Comparison of ENCODE assay signal across 12 cellular contexts in the genomic region with DNA sequence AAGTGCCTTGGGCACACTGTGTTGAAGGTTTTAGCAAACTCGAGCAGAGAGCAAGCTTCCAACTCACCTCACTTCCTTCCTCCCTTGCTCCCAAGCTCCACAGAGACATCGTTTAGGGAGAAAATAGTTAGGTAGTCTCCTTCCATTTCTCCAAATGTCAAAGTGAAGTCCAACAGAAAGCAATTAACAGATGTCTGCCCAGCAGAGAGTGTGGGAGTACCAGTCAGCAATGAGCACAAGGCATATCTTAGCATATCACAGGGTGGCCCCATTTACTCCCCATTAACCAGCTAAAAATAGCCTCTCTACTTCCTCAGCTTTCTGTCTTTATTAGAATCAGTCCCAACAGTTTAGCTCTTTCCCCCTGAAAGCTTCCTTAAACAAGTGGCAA.
DNase-seq lines count a peak whose midpoint lies in the region; ATAC-seq and TF ChIP-seq lines count a peak whose summit lies in the region.
"Had no signal": no experiment of that assay in that cellular context is flagged by ENCODE, and none has a peak within 500 bp of the region (broad histone marks: within the 10 kb centered on the region; RNA-seq: fewer than 3 reads in every experiment).

No MANE protein-coding gene starts in this region.

- no peaks in the 10 kb centered on the region for H3K9me3 ChIP-seq in MM.1S (replicated peaks; ENCODE audit: insufficient read depth, low read length)
- H3K9me3 ChIP-seq: body of pancreas had no signal

- H2AFZ ChIP-seq in GM23338 (peak overlapping the region; percentile 75; the same call in 1 of the 2 replicates), MM.1S (ENCODE audit: low read length) (peak overlapping the region; percentile 17; the same call in 1 of the 2 replicates)

- H3K4me2 ChIP-seq in GM23338 (peak overlapping the region; percentile 28), MM.1S (ENCODE audit: low read depth, low read length) (no peak overlapping the region)

- H3K4me3 ChIP-seq in GM23338, result no peak overlapping the region; the same call in 1 of the 2 replicates
- H3K4me3 ChIP-seq in MM.1S (ENCODE audit: low read length), result no peak overlapping the region
- H3K4me3 ChIP-seq: body of pancreas, skin epidermis had no signal

- H3K9me3 Mint-ChIP-seq in GM23338 (no peaks in the 10 kb centered on the region), brain (peaks cover 0 to 3% (median 0%) of the 10 kb centered on the region in 5 experiments), nephron (no peaks in the 10 kb centered on the region)
- H3K9me3 Mint-ChIP-seq in T-helper 2 cell treated with Interferon-gamma antibody and Interleukin-4, amounts not matched to agents 5 μg/mL and 100 μg/mL, for 36 hours, result no peaks in the 10 kb centered on the region
- H3K9me3 Mint-ChIP-seq: activated naive CD8-positive, alpha-beta T cell treated with anti-CD3 and anti-CD28 coated beads for 36 hours; HFFc6 had no signal

- no peak for TF ChIP-seq CTCF in GM23338 (conservative IDR thresholded peaks at IDR 0.05; ENCODE audit: low read depth in 2 of 2)
- TF ChIP-seq CTCF in MM.1S (IDR thresholded peaks at IDR 0.05; ENCODE audit: low read length), result no peak
- TF ChIP-seq CTCF in brain (conservative IDR thresholded peaks at IDR 0.05), result no peak
- TF ChIP-seq CTCF in nephron (IDR thresholded peaks at IDR 0.05; ENCODE audit: unreplicated experiment in 3 of 3), result no peak

- H3K27me3 ChIP-seq in GM23338 (ENCODE audit: insufficient read depth) (no peaks in the 10 kb centered on the region), MM.1S (replicated peaks; ENCODE audit: insufficient read depth, low read length) (no peaks in the 10 kb centered on the region)
- H3K27me3 ChIP-seq: body of pancreas had no signal

- peaks cover 36% of the 10 kb centered on the region for H3K4me1 Mint-ChIP-seq in GM23338
- H3K4me1 Mint-ChIP-seq in brain, result peaks cover 47% of the 10 kb centered on the region
- H3K4me1 Mint-ChIP-seq in nephron, result peaks cover 18% of the 10 kb centered on the region
- no peaks in the 10 kb centered on the region for H3K4me1 Mint-ChIP-seq in T-helper 2 cell treated with Interferon-gamma antibody and Interleukin-4, amounts not matched to agents 5 μg/mL and 100 μg/mL, for 36 hours (ENCODE audit: low read depth)
- H3K4me1 Mint-ChIP-seq: activated naive CD8-positive, alpha-beta T cell treated with anti-CD3 and anti-CD28 coated beads for 36 hours had no signal

- H3F3A ChIP-seq in GM23338 (replicated peaks; ENCODE audit: low read depth) (no peaks in the 10 kb centered on the region), MM.1S (ENCODE audit: insufficient read depth, low read length) (no peaks in the 10 kb centered on the region)

- no peaks in the 10 kb centered on the region for H3K36me3 Mint-ChIP-seq in GM23338 (ENCODE audit: low read depth)
- H3K36me3 Mint-ChIP-seq in brain, result no peaks in the 10 kb centered on the region
- H3K36me3 Mint-ChIP-seq in nephron (ENCODE audit: low read depth), result no peaks in the 10 kb centered on the region
- no peaks in the 10 kb centered on the region for H3K36me3 Mint-ChIP-seq in T-helper 2 cell treated with Interferon-gamma antibody and Interleukin-4, amounts not matched to agents 5 μg/mL and 100 μg/mL, for 36 hours (ENCODE audit: low read depth)
- H3K36me3 Mint-ChIP-seq: activated naive CD8-positive, alpha-beta T cell treated with anti-CD3 and anti-CD28 coated beads for 36 hours had no signal

- peaks cover 33% of the 10 kb centered on the region for H3K4me1 ChIP-seq in GM23338 (ENCODE audit: insufficient read depth)
- no peaks in the 10 kb centered on the region for H3K4me1 ChIP-seq in MM.1S (ENCODE audit: low read length)
- H3K4me1 ChIP-seq: body of pancreas had no signal

- H3K9me2 ChIP-seq in GM23338 (ENCODE audit: insufficient read depth), result 0 out of 2 replicates have a peak, but pooled peaks cover 10% of the 10 kb centered on the region
- no peaks in the 10 kb centered on the region for H3K9me2 ChIP-seq in MM.1S (replicated peaks; ENCODE audit: insufficient read depth, low read length)

- H3K36me3 ChIP-seq in GM23338 (ENCODE audit: insufficient read depth), result no peaks in the 10 kb centered on the region
- no peaks in the 10 kb centered on the region for H3K36me3 ChIP-seq in MM.1S (replicated peaks; ENCODE audit: insufficient read depth, low read length)

- DNase-seq in GM23338 (ENCODE audit: low spot score) (peak; percentile 14), MM.1S (no peak), dermis blood vessel endothelial cell (no peak), mesenteric fat pad (ENCODE audit: low spot score) (no peak)
- no peak for DNase-seq in T-helper 2 cell treated with Interferon-gamma antibody and Interleukin-4, amounts not matched to agents 5 μg/mL and 100 μg/mL, for 36 hours (ENCODE audit: low spot score)

- H3K27ac ChIP-seq in GM23338 (ENCODE audit: low read depth) (peak overlapping the region; percentile 30; the same call in 1 of the 2 replicates), MM.1S (ENCODE audit: low read length) (no peak overlapping the region)
- H3K27ac ChIP-seq: body of pancreas, epithelial cell of prostate, skin epidermis had no signal

- H3K27ac Mint-ChIP-seq in GM23338, result no peak overlapping the region
- peak overlapping the region; percentile 34 to 88 (median 72) for H3K27ac Mint-ChIP-seq in brain
- peak overlapping the region in 2 of 3 experiments; percentile 55 to 66 for H3K27ac Mint-ChIP-seq in nephron
- H3K27ac Mint-ChIP-seq in T-helper 2 cell treated with Interferon-gamma antibody and Interleukin-4, amounts not matched to agents 5 μg/mL and 100 μg/mL, for 36 hours, result no peak overlapping the region
- H3K27ac Mint-ChIP-seq: activated naive CD8-positive, alpha-beta T cell treated with anti-CD3 and anti-CD28 coated beads for 36 hours; HFFc6 had no signal

- H3K27me3 Mint-ChIP-seq in GM23338 (ENCODE audit: insufficient read depth, low read depth, poor library complexity) (no peaks in the 10 kb centered on the region), brain (no peaks in the 10 kb centered on the region), nephron (ENCODE audit: low read depth) (peaks cover 15% of the 10 kb centered on the region)
- H3K27me3 Mint-ChIP-seq in T-helper 2 cell treated with Interferon-gamma antibody and Interleukin-4, amounts not matched to agents 5 μg/mL and 100 μg/mL, for 36 hours (ENCODE audit: low read depth), result no peaks in the 10 kb centered on the region
- H3K27me3 Mint-ChIP-seq: activated naive CD8-positive, alpha-beta T cell treated with anti-CD3 and anti-CD28 coated beads for 36 hours had no signal

- peak overlapping the region; percentile 16; the same call in 1 of the 3 replicates for H3K4me3 Mint-ChIP-seq in GM23338
- peak overlapping the region in 2 of 5 experiments; percentile 16 to 48 for H3K4me3 Mint-ChIP-seq in brain
- no peak overlapping the region for H3K4me3 Mint-ChIP-seq in nephron
- no peak overlapping the region for H3K4me3 Mint-ChIP-seq in T-helper 2 cell treated with Interferon-gamma antibody and Interleukin-4, amounts not matched to agents 5 μg/mL and 100 μg/mL, for 36 hours
- H3K4me3 Mint-ChIP-seq: activated naive CD8-positive, alpha-beta T cell treated with anti-CD3 and anti-CD28 coated beads for 36 hours; HFFc6 had no signal

- no peaks in the 10 kb centered on the region for H3K79me2 ChIP-seq in GM23338 (replicated peaks; ENCODE audit: insufficient read depth)
- H3K79me2 ChIP-seq in MM.1S (ENCODE audit: low read length), result no peaks in the 10 kb centered on the region

- peak; percentile 48 for ATAC-seq in GM23338

- H4K20me1 ChIP-seq in GM23338 (replicated peaks; ENCODE audit: insufficient read depth) (no peaks in the 10 kb centered on the region), MM.1S (ENCODE audit: insufficient read depth, low read length) (no peaks in the 10 kb centered on the region)

- no peak overlapping the region for H3K9ac ChIP-seq in MM.1S (ENCODE audit: low read length)

TF ChIP-seq in GM23338, 12 proteins besides CTCF, POLR2A, EP300 and RAD21:
- TF ChIP-seq CREB1 (CRISPR knock-in tag; IDR thresholded peaks at IDR 0.05; ENCODE audit: low read depth), result no peak
- TF ChIP-seq, protein P1, sequence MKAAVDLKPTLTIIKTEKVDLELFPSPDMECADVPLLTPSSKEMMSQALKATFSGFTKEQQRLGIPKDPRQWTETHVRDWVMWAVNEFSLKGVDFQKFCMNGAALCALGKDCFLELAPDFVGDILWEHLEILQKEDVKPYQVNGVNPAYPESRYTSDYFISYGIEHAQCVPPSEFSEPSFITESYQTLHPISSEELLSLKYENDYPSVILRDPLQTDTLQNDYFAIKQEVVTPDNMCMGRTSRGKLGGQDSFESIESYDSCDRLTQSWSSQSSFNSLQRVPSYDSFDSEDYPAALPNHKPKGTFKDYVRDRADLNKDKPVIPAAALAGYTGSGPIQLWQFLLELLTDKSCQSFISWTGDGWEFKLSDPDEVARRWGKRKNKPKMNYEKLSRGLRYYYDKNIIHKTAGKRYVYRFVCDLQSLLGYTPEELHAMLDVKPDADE (IDR thresholded peaks at IDR 0.05), result no peak
- no peak for TF ChIP-seq EZH2phosphoT487 (IDR thresholded peaks at IDR 0.05; ENCODE audit: unreplicated experiment)
- TF ChIP-seq REST (IDR thresholded peaks at IDR 0.05; ENCODE audit: unreplicated experiment), result no peak

Comparison
In these comparisons a context has a peak if more than half of its experiments do, and no peak if none do; other contexts are left out.
1. H3K27ac Mint-ChIP-seq: peak in brain (5 of 5) and nephron (2 of 3); none in GM23338 (single experiment) and T-helper 2 cell treated with Interferon-gamma antibody and Interleukin-4, amounts not matched to agents 5 μg/mL and 100 μg/mL, for 36 hours (single experiment).